Comparison of ENCODE assay signal across 20 cellular contexts in genomic region chr12:97006585-97006984, GRCh38.
"Had no signal": no experiment of that assay in that cellular context is flagged by ENCODE, and none has a peak within 500 bp of the region (broad histone marks: within the 10 kb centered on the region; RNA-seq: fewer than 3 reads in every experiment).

No MANE protein-coding gene starts in this region.

- H3K27me3 Mint-ChIP-seq: dendritic cell treated with granulocyte-macrophage colony-stimulating factor and Interleukin-4, amounts not matched to agents 40 ng/mL and 50 ng/mL, for 4 days had no signal

- H3K27ac ChIP-seq: hepatocyte, ovary, right atrium auricular region, sigmoid colon, skin epidermis had no signal

- H3K9me3 Mint-ChIP-seq: dendritic cell treated with granulocyte-macrophage colony-stimulating factor and Interleukin-4, amounts not matched to agents 40 ng/mL and 50 ng/mL, for 4 days; effector memory CD8-positive, alpha-beta T cell; naive thymus-derived CD8-positive, alpha-beta T cell; type B pancreatic cell had no signal

- H3K36me3 Mint-ChIP-seq: naive thymus-derived CD8-positive, alpha-beta T cell; type B pancreatic cell had no signal

- DNase-seq: effector memory CD8-positive, alpha-beta T cell; erythroblast; foreskin melanocyte; head of caudate nucleus; kidney glomerular epithelial cell; mucosa of descending colon; naive thymus-derived CD8-positive, alpha-beta T cell; nucleus accumbens; ovary; sigmoid colon; stimulated activated CD4-positive, alpha-beta T cell treated with anti-CD3 and anti-CD28 coated beads, Interleukin-2, amount 100 ng/mL, for 24 hours; stimulated activated naive CD4-positive, alpha-beta T cell had no signal

- H3K4me3 Mint-ChIP-seq: dendritic cell treated with granulocyte-macrophage colony-stimulating factor and Interleukin-4, amounts not matched to agents 40 ng/mL and 50 ng/mL, for 4 days; effector memory CD8-positive, alpha-beta T cell; naive thymus-derived CD8-positive, alpha-beta T cell; neural crest cell; type B pancreatic cell had no signal

- H3K27ac Mint-ChIP-seq: dendritic cell treated with granulocyte-macrophage colony-stimulating factor and Interleukin-4, amounts not matched to agents 40 ng/mL and 50 ng/mL, for 4 days; effector memory CD8-positive, alpha-beta T cell; naive thymus-derived CD8-positive, alpha-beta T cell; type B pancreatic cell had no signal

- FAIRE-seq: colon, urothelium cell line had no signal
